ENCODE assay signal across 24 cellular contexts in the genomic region with DNA sequence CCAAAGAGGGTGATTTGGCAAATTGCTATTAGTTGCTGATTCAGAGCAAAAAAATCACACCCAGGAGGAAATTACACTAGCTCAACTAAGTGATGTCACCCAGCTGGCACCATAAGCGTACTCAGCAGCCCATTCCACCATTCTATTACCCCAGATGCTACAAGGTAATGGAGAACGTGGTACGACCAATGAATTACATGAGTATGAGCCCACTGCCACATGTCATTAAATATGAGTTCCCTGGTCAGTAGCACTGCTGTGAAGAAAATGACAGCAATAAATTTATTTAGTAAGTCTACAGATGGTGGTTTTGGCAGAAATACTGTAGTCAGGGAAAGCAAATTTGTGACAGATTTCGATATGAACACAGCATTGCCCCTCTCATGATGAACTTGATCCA.
"Had no signal": no experiment of that assay in that cellular context is flagged by ENCODE, and none has a peak within 500 bp of the region (broad histone marks: within the 10 kb centered on the region; RNA-seq: fewer than 3 reads in every experiment).

No MANE protein-coding gene starts in this region.

- H3K27me3 ChIP-seq: MG63 had no signal

- H3K27ac ChIP-seq: RWPE1 had no signal

- H3K4me3 ChIP-seq: MG63 had no signal

- H3K9me3 ChIP-seq: MG63, SK-N-SH had no signal

- ATAC-seq: HepG2, Panc1, PC-3 had no signal

- H3K36me3 ChIP-seq: MG63 had no signal

- DNase-seq: IMR-90; Karpas-422; KG1; MG63; NCI-H1092; NCI-H1105 treated with DMSO at 0.1 percent for 48 hours; NCI-H1417 treated with DMSO at 0.1 percent for 48 hours; NCI-H146; NCI-H1694 treated with DMSO at 0.1 percent for 48 hours; NCI-H1930; NCI-H2081 treated with DMSO at 0.1 percent for 48 hours; NCI-H2171; NCI-H226; NCI-H524; NCI-H526 treated with DMSO at 0.1 percent for 48 hours; NCI-H748 treated with DMSO at 0.1 percent for 48 hours; NK-92 treated with Interleukin-12 subunit alpha and Interleukin-12 subunit beta, amount 100 ng/mL, for 24 hours; PC-3; SHP77; SK-N-SH; SW 1271 had no signal
